ENCODE assay signal across 7 cellular contexts in the genomic region with DNA sequence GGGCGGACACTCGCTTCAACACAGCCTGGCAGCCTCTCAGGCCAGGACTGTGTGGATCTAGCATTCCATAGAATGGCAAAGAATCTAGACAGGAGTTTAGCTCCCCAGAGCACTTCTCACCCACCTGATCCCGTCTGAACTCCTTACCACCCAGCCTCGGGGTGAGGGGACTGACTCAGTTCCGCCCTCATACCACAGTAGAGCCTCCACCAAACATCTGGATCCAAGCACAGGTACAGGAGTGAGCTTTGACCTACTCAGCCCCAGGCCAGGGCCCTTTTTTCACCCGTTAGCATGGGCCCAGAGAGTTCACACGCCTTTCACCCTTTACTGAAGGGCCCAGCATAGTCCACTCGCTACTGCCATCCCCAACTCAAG. TPM values are rescaled to one million over a fixed set of nuclear protein-coding genes. Genes with fewer than 3 reads are reported as not detected.
DNase-seq lines count a peak whose midpoint lies in the region; ATAC-seq and TF ChIP-seq lines count a peak whose summit lies in the region.

No MANE protein-coding gene starts in this region.

- peaks cover 52% of the 10 kb centered on the region for H3K36me3 Mint-ChIP-seq in activated CD8-positive, alpha-beta T cell treated with anti-CD3 and anti-CD28 coated beads, Interleukin-2, amount 10 ng/mL, durations not matched to agents 7 days and 5 days (ENCODE audit: low read depth)

- peak; percentile 12 for ATAC-seq in HG03025 (IDR thresholded peaks at IDR 0.05; ENCODE audit: low FRiP score, unreplicated experiment)
- ATAC-seq in activated CD8-positive, alpha-beta T cell treated with anti-CD3 and anti-CD28 coated beads, Interleukin-2, amount 10 ng/mL, durations not matched to agents 7 days and 5 days = no peak

- no peak for DNase-seq in activated CD8-positive, alpha-beta T cell treated with anti-CD3 and anti-CD28 coated beads, Interleukin-2, amount 10 ng/mL, durations not matched to agents 7 days and 5 days
- DNase-seq in stomach (no peak), NCI-H1105 (lab: John Stamatoyannopoulos, UW) (no peak), CD1c-positive myeloid dendritic cell (ENCODE audit: extremely low spot score) (no peak), A172 (ENCODE audit: low spot score) (no peak)

- POLR2A ChIA-PET in activated CD8-positive, alpha-beta T cell treated with anti-CD3 and anti-CD28 coated beads, Interleukin-2, amount 10 ng/mL, durations not matched to agents 7 days and 5 days (lab: Charles Lee) = interaction anchor here (0.6 to 1.6 kb wide), 3 partner anchors 10 to 272 kb away, joined by 3 to 5 read pairs (median 4); no protein-coding TSS in a partner anchor

- peak overlapping the region; percentile 93 for H3K4me3 Mint-ChIP-seq in activated CD8-positive, alpha-beta T cell treated with anti-CD3 and anti-CD28 coated beads, Interleukin-2, amount 10 ng/mL, durations not matched to agents 7 days and 5 days

- H3K27ac Mint-ChIP-seq in activated CD8-positive, alpha-beta T cell treated with anti-CD3 and anti-CD28 coated beads, Interleukin-2, amount 10 ng/mL, durations not matched to agents 7 days and 5 days = peak overlapping the region; percentile 82

- peaks cover 5% of the 10 kb centered on the region for H3K4me1 ChIP-seq in iPS-15b (ENCODE audit: control insufficient read depth, insufficient read depth, low read length)
- H3K4me1 ChIP-seq in stomach = peaks cover 48 to 62% (median 59%) of the 10 kb centered on the region in 4 donors

- no peak for TF ChIP-seq CTCF in stomach (IDR thresholded peaks at IDR 0.05)

- intact Hi-C loops in stomach (cut with DNase I; ENCODE audit: low total_unique reads) = no loop called here

- H3K27me3 Mint-ChIP-seq in activated CD8-positive, alpha-beta T cell treated with anti-CD3 and anti-CD28 coated beads, Interleukin-2, amount 10 ng/mL, durations not matched to agents 7 days and 5 days (ENCODE audit: low read depth) = no peaks in the 10 kb centered on the region

- peak overlapping the region; percentile 94 for H3K9ac ChIP-seq in iPS-15b (ENCODE audit: low read depth, low read length)

- peaks cover 64% of the 10 kb centered on the region for H3K4me1 Mint-ChIP-seq in activated CD8-positive, alpha-beta T cell treated with anti-CD3 and anti-CD28 coated beads, Interleukin-2, amount 10 ng/mL, durations not matched to agents 7 days and 5 days (ENCODE audit: low read depth)

- no peaks in the 10 kb centered on the region for H3K9me3 Mint-ChIP-seq in activated CD8-positive, alpha-beta T cell treated with anti-CD3 and anti-CD28 coated beads, Interleukin-2, amount 10 ng/mL, durations not matched to agents 7 days and 5 days (ENCODE audit: insufficient read depth)

- H3K27me3 ChIP-seq in iPS-15b (ENCODE audit: control insufficient read depth, insufficient read depth, low read length) (peaks cover 2% of the 10 kb centered on the region), stomach (no peaks in the 10 kb centered on the region)

- peaks cover 6% of the 10 kb centered on the region for H3K36me3 ChIP-seq in iPS-15b (ENCODE audit: control insufficient read depth, insufficient read depth, low read length)
- peaks cover 6 to 17% (median 9%) of the 10 kb centered on the region in 4 donors for H3K36me3 ChIP-seq in stomach

- no peak for TF ChIP-seq EP300 in stomach (IDR thresholded peaks at IDR 0.05)

- WGBS in stomach, 5 donors = 2 to 20% (median 6%) methylated on average over 5 to 8 of the region's 8 CpGs

- H3K9me3 ChIP-seq in iPS-15b (ENCODE audit: control insufficient read depth, insufficient read depth, low read length) (no peaks in the 10 kb centered on the region), stomach (no peaks in the 10 kb centered on the region)

- TF ChIP-seq POLR2A in stomach (IDR thresholded peaks at IDR 0.05) = no peak

- CTCF ChIA-PET in activated CD8-positive, alpha-beta T cell treated with anti-CD3 and anti-CD28 coated beads, Interleukin-2, amount 10 ng/mL, durations not matched to agents 7 days and 5 days (lab: Charles Lee) = interaction anchor here (0.7 to 1.1 kb wide), 3 partner anchors 11 to 94 kb away, joined by 3 to 4 read pairs (median 4); no protein-coding TSS in a partner anchor

- peak overlapping the region; percentile 99 for H3K4me3 ChIP-seq in iPS-15b (ENCODE audit: low read depth, low read length)
- H3K4me3 ChIP-seq in stomach = peak overlapping the region; percentile 74 to 95 (median 87)

- peak overlapping the region; percentile 76 to 91 (median 86) for H3K27ac ChIP-seq in stomach

RNA-seq across cellular contexts. Expression of a gene that starts 0.7 kb away (rescaled TPM):
- 100 to 1,000 TPM; 138 to 150 TPM for total RNA-seq in activated CD8-positive, alpha-beta T cell treated with anti-CD3 and anti-CD28 coated beads, Interleukin-2, amount 10 ng/mL, durations not matched to agents 7 days and 5 days
- total RNA-seq in stomach = 100 to 1,000 TPM in 1 of 5 donors, 10 to 100 TPM in 4; 22.0 to 297 (median 34.3) TPM
- polyA plus RNA-seq in stomach = 10 to 100 TPM; 41.8 to 75.6 (median 44.6) TPM
- 63.9 and 90.5 TPM in 2 replicates for total RNA-seq in A172 (2014; rRNA removed; shearing (Covaris generic))
